12 cellular contexts compared by ENCODE assay signal in genomic region chr9:130932220-130933069, GRCh38. TPM values are rescaled to one million over a fixed set of nuclear protein-coding genes. Genes with fewer than 3 reads are reported as not detected.
DNase-seq lines count a peak whose midpoint lies in the region; ATAC-seq and TF ChIP-seq lines count a peak whose summit lies in the region.
"Had no signal": no experiment of that assay in that cellular context is flagged by ENCODE, and none has a peak within 500 bp of the region (broad histone marks: within the 10 kb centered on the region; RNA-seq: fewer than 3 reads in every experiment).

No MANE protein-coding gene starts in this region.

- no peaks in the 10 kb centered on the region for H3K9me3 ChIP-seq in gastroesophageal sphincter
- H3K9me3 ChIP-seq in neural progenitor cell (ENCODE audit: low read depth): no peaks in the 10 kb centered on the region

- H2AFZ ChIP-seq in neural progenitor cell (replicated peaks): no peak overlapping the region

- H3K4me1 Mint-ChIP-seq in neural progenitor cell (peaks cover 43% of the 10 kb centered on the region), immature natural killer cell (peaks cover 0 to 4% of the 10 kb centered on the region in 2 donors)
- no peaks in the 10 kb centered on the region for H3K4me1 Mint-ChIP-seq in activated CD4-positive, alpha-beta T cell treated with anti-CD3 and anti-CD28 coated beads, Interleukin-2, amount 10 ng/mL, durations not matched to agents 7 days and 5 days

- H3F3A ChIP-seq in neural progenitor cell (ENCODE audit: low read depth): peaks cover 39% of the 10 kb centered on the region

- no peak overlapping the region for H3K9ac ChIP-seq in neural progenitor cell

- H3K4me1 ChIP-seq in gastroesophageal sphincter (peaks cover 0 to 64% (median 6%) of the 10 kb centered on the region in 3 donors), neural progenitor cell (peaks cover 26% of the 10 kb centered on the region)

- no peak for TF ChIP-seq POLR2A in gastroesophageal sphincter (IDR thresholded peaks at IDR 0.05)

- H3K27me3 ChIP-seq in gastroesophageal sphincter (peaks cover 52% of the 10 kb centered on the region), neural progenitor cell (peaks cover 12% of the 10 kb centered on the region)

- H3K27me3 Mint-ChIP-seq in neural progenitor cell (ENCODE audit: insufficient read depth, low read depth) (peaks cover 32% of the 10 kb centered on the region), immature natural killer cell (ENCODE audit: low read depth in 3 of 3) (peaks cover 4 to 18% (median 4%) of the 10 kb centered on the region in 3 donors)
- H3K27me3 Mint-ChIP-seq in activated CD4-positive, alpha-beta T cell treated with anti-CD3 and anti-CD28 coated beads, Interleukin-2, amount 10 ng/mL, durations not matched to agents 7 days and 5 days: peaks cover 42% of the 10 kb centered on the region

- H3K36me3 ChIP-seq in gastroesophageal sphincter (no peaks in the 10 kb centered on the region), neural progenitor cell (no peaks in the 10 kb centered on the region)

- H3K27ac ChIP-seq in gastroesophageal sphincter (peak overlapping the region; percentile 21 to 89 (median 82)), neural progenitor cell (no peak overlapping the region)

- H3K9me3 Mint-ChIP-seq in neural progenitor cell (peaks cover 3% of the 10 kb centered on the region), immature natural killer cell (peaks cover 0 to 4% (median 0%) of the 10 kb centered on the region in 6 donors)
- H3K9me3 Mint-ChIP-seq in activated CD4-positive, alpha-beta T cell treated with anti-CD3 and anti-CD28 coated beads, Interleukin-2, amount 10 ng/mL, durations not matched to agents 7 days and 5 days: no peaks in the 10 kb centered on the region
- H3K9me3 Mint-ChIP-seq: natural killer cell had no signal

- H4K20me1 ChIP-seq in neural progenitor cell (ENCODE audit: low read depth): peaks cover 23% of the 10 kb centered on the region

- POLR2A ChIA-PET in activated CD4-positive, alpha-beta T cell treated with anti-CD3 and anti-CD28 coated beads, Interleukin-2, amount 10 ng/mL, durations not matched to agents 7 days and 5 days (lab: Charles Lee): no interaction called here

- no peak overlapping the region for H3K4me3 ChIP-seq in gastroesophageal sphincter
- H3K4me3 ChIP-seq in neural progenitor cell: no peak overlapping the region

- TF ChIP-seq CTCF in GM12873 (IDR thresholded peaks at IDR 0.05; ENCODE audit: insufficient read depth, low read depth, low read length, missing control alignments): peak; percentile 7
- peak in 3 of 4 experiments; percentile 63 to 71 (median 71) for TF ChIP-seq CTCF in gastroesophageal sphincter (IDR thresholded peaks at IDR 0.05)
- TF ChIP-seq CTCF in neural progenitor cell (IDR thresholded peaks at IDR 0.05): peak; percentile 25

- peak overlapping the region; percentile 8 for H3K4me3 Mint-ChIP-seq in neural progenitor cell
- no peak overlapping the region for H3K4me3 Mint-ChIP-seq in immature natural killer cell
- H3K4me3 Mint-ChIP-seq in activated CD4-positive, alpha-beta T cell treated with anti-CD3 and anti-CD28 coated beads, Interleukin-2, amount 10 ng/mL, durations not matched to agents 7 days and 5 days: no peak overlapping the region
- H3K4me3 Mint-ChIP-seq: natural killer cell had no signal

- TF ChIP-seq EP300 in gastroesophageal sphincter (IDR thresholded peaks at IDR 0.05): no peak

- H3K36me3 Mint-ChIP-seq in neural progenitor cell: no peaks in the 10 kb centered on the region
- H3K36me3 Mint-ChIP-seq in immature natural killer cell: peaks cover 0 to 4% (median 0%) of the 10 kb centered on the region in 3 donors
- no peaks in the 10 kb centered on the region for H3K36me3 Mint-ChIP-seq in activated CD4-positive, alpha-beta T cell treated with anti-CD3 and anti-CD28 coated beads, Interleukin-2, amount 10 ng/mL, durations not matched to agents 7 days and 5 days (ENCODE audit: low read depth)
- H3K36me3 Mint-ChIP-seq: natural killer cell had no signal

- peak overlapping the region; percentile 56 for H3K4me2 ChIP-seq in neural progenitor cell

- peak; percentile 89 for ATAC-seq in gastroesophageal sphincter
- ATAC-seq: natural killer cell had no signal

- DNase-seq in RPMI7951 (ENCODE audit: low read depth): peak; percentile 64
- DNase-seq in neural progenitor cell (ENCODE audit: low spot score): peak; percentile 59
- no peak for DNase-seq in mucosa of gallbladder (ENCODE audit: low spot score)
- DNase-seq in NCI-H2107 (lab: John Stamatoyannopoulos, UW): no peak
- DNase-seq in immature natural killer cell: no peak
- DNase-seq in activated CD4-positive, alpha-beta T cell treated with anti-CD3 and anti-CD28 coated beads, Interleukin-2, amount 10 ng/mL, durations not matched to agents 7 days and 5 days: no peak
- DNase-seq: foreskin melanocyte, natural killer cell, NCI-H2171 had no signal

- CTCF ChIA-PET in activated CD4-positive, alpha-beta T cell treated with anti-CD3 and anti-CD28 coated beads, Interleukin-2, amount 10 ng/mL, durations not matched to agents 7 days and 5 days (lab: Charles Lee): no interaction called here

- WGBS in gastroesophageal sphincter (ENCODE audit: low coverage in 1 of 2), 2 donors: 27 to 35% methylated on average over 12 to 13 of the region's 22 CpGs

- H3K27ac Mint-ChIP-seq in neural progenitor cell: no peak overlapping the region
- no peak overlapping the region for H3K27ac Mint-ChIP-seq in immature natural killer cell
- H3K27ac Mint-ChIP-seq in activated CD4-positive, alpha-beta T cell treated with anti-CD3 and anti-CD28 coated beads, Interleukin-2, amount 10 ng/mL, durations not matched to agents 7 days and 5 days: no peak overlapping the region
- H3K27ac Mint-ChIP-seq: natural killer cell had no signal

- H3K79me2 ChIP-seq in neural progenitor cell (ENCODE audit: low read depth): no peaks in the 10 kb centered on the region

RNA-seq across cellular contexts. Expression of gene FIBCD1, which starts 6.6 kb away (rescaled TPM):
- total RNA-seq in RPMI7951 (2014; rRNA removed; shearing (Covaris generic)): 15.6 and 16.9 TPM in 2 replicates
- total RNA-seq in gastroesophageal sphincter (1 to 10 TPM in 2 of 4 donors, not detected in 2; 1.4 to 1.7 TPM), neural progenitor cell (ENCODE audit: low replicate concordance) (1.8 and 7.2 TPM in 2 replicates), mucosa of gallbladder (6.0 TPM)
- not detected for polyA plus RNA-seq in immature natural killer cell
- not detected for total RNA-seq in activated CD4-positive, alpha-beta T cell treated with anti-CD3 and anti-CD28 coated beads, Interleukin-2, amount 10 ng/mL, durations not matched to agents 7 days and 5 days
- total RNA-seq: natural killer cell had no signal

RNA-seq across cellular contexts. Expression of gene QRFP, which starts 35.8 kb away (rescaled TPM):
- not detected in 2 replicates for total RNA-seq in RPMI7951 (2014; rRNA removed; shearing (Covaris generic))
- total RNA-seq in gastroesophageal sphincter (not detected), neural progenitor cell (ENCODE audit: low replicate concordance) (not detected in 2 replicates), mucosa of gallbladder (not detected)
- polyA plus RNA-seq in immature natural killer cell: not detected
- total RNA-seq in activated CD4-positive, alpha-beta T cell treated with anti-CD3 and anti-CD28 coated beads, Interleukin-2, amount 10 ng/mL, durations not matched to agents 7 days and 5 days: not detected
- total RNA-seq: HT-29, natural killer cell had no signal

Comparison
In these comparisons a context has a peak if more than half of its experiments do, and no peak if none do; other contexts are left out.
1. CTCF ChIP-seq: peak in every context shown above with its lines; median percentile 71 in gastroesophageal sphincter; 25 in neural progenitor cell; 7 in GM12873.
2. DNase-seq: peak in RPMI7951 (single experiment) and neural progenitor cell (single experiment); none in mucosa of gallbladder (single experiment), NCI-H2107 (single experiment), immature natural killer cell (0 of 3) and activated CD4-positive, alpha-beta T cell treated with anti-CD3 and anti-CD28 coated beads, Interleukin-2, amount 10 ng/mL, durations not matched to agents 7 days and 5 days (single experiment).